1 cellular context compared by ENCODE assay signal in genomic region chrX:25941559-25942250, GRCh38.
TF ChIP-seq lines count a peak whose summit lies in the region.

No MANE protein-coding gene starts in this region.

TF ChIP-seq in endothelial cell of umbilical vein, 7 proteins besides CTCF, POLR2A, EP300 and RAD21 (continued from another document):
- peak; percentile 24 for TF ChIP-seq POLR2AphosphoS5 (IDR thresholded peaks at IDR 0.05; ENCODE audit: insufficient read depth, low read depth, low read length)
- TF ChIP-seq GATA2 (IDR thresholded peaks at IDR 0.05; ENCODE audit: insufficient read depth, insufficient read length, low read depth, low read length) = peak; percentile 77
- peak; percentile 88 for TF ChIP-seq FOS (IDR thresholded peaks at IDR 0.05; ENCODE audit: borderline replicate concordance, insufficient read depth, low read length)
- no peak for TF ChIP-seq EZH2 (IDR thresholded peaks at IDR 0.05; ENCODE audit: borderline replicate concordance, low read depth, low read length, severe bottlenecking)
